Comparison of ENCODE assay signal across 8 cellular contexts in genomic region chr1:54489627-54490240, GRCh38. TPM values are rescaled to one million over a fixed set of nuclear protein-coding genes. Genes with fewer than 3 reads are reported as not detected.
A peak's percentile ranks its signal among the peaks of the same experiment; 100 is the strongest.
DNase-seq lines count a peak whose midpoint lies in the region; ATAC-seq and TF ChIP-seq lines count a peak whose summit lies in the region.

No MANE protein-coding gene starts in this region.

- no peaks in the 10 kb centered on the region for H3K9me3 ChIP-seq in body of pancreas

- peak overlapping the region; percentile 95 for H3K4me2 ChIP-seq in KMS-11

- peak overlapping the region; percentile 95 for H3K9ac ChIP-seq in KMS-11

- no peak for ATAC-seq in body of pancreas
- no peak for ATAC-seq in left lobe of liver

- TF ChIP-seq POLR2A in body of pancreas (IDR thresholded peaks at IDR 0.05): no peak

- no peaks in the 10 kb centered on the region for H3K36me3 Mint-ChIP-seq in nephron (ENCODE audit: low read depth)

- H3K36me3 ChIP-seq in KMS-11 (ENCODE audit: insufficient read depth) (no peaks in the 10 kb centered on the region), body of pancreas (replicated peaks in 1 of 2; ENCODE audit: insufficient read depth in 1 of 2, low read depth in 2 of 2) (no peaks in the 10 kb centered on the region)

- H3K4me1 ChIP-seq in KMS-11 (ENCODE audit: low read depth, poor library complexity, severe bottlenecking) (peaks cover 14% of the 10 kb centered on the region), body of pancreas (peaks cover 20% of the 10 kb centered on the region)

- TF ChIP-seq CTCF in C4-2B (conservative IDR thresholded peaks at IDR 0.05) (no peak; the same call in none of the 2 replicates), KMS-11 (conservative IDR thresholded peaks at IDR 0.05; ENCODE audit: low read depth, low read length) (peak; percentile 68), body of pancreas (IDR thresholded peaks at IDR 0.05) (no peak), nephron (IDR thresholded peaks at IDR 0.05; ENCODE audit: unreplicated experiment in 3 of 3) (peak in 1 of 3 experiments; percentile 24)

- peak overlapping the region; percentile 73 for H3K27ac ChIP-seq in C4-2B
- H3K27ac ChIP-seq in KMS-11: no peak overlapping the region
- H3K27ac ChIP-seq in body of pancreas: peak overlapping the region in 3 of 4 donors; percentile 84 to 96 (median 94)

- H3K27me3 ChIP-seq in KMS-11 (ENCODE audit: insufficient read depth, low read depth) (no peaks in the 10 kb centered on the region), body of pancreas (no peaks in the 10 kb centered on the region)

- H2AFZ ChIP-seq in KMS-11 (ENCODE audit: low read depth): peak overlapping the region; percentile 98

- no peaks in the 10 kb centered on the region for H3K79me2 ChIP-seq in KMS-11 (ENCODE audit: insufficient read depth, low read depth)

- intact Hi-C loops in body of pancreas (cut with DNase I): loop anchor here (5.0 to 10.0 kb wide), 3 partner anchors 87 to 372 kb away; no protein-coding TSS in a partner anchor

- DNase-seq in body of pancreas (no peak), NCI-H524 treated with DMSO at 0.1 percent for 48 hours (lab: John Stamatoyannopoulos, UW) (no peak), germinal center (ENCODE audit: low spot score) (no peak), left lobe of liver (ENCODE audit: low spot score) (no peak), NCI-H128 (lab: John Stamatoyannopoulos, UW; ENCODE audit: unreplicated experiment) (no peak)

- H3K27ac Mint-ChIP-seq in nephron: peak overlapping the region; percentile 96 to 99 (median 99)

- no peak overlapping the region for H3K4me3 ChIP-seq in KMS-11 (IDR thresholded peaks at IDR 0.05; ENCODE audit: insufficient read depth, low read depth, low read length)
- H3K4me3 ChIP-seq in body of pancreas: peak overlapping the region in 1 of 2 donors; percentile 15

- WGBS in body of pancreas, 2 donors: 18 to 20% methylated on average over 7 to 9 of the region's 9 CpGs

- peak overlapping the region; percentile 69 to 99 (median 95) for H3K4me3 Mint-ChIP-seq in nephron

- peaks cover 44% of the 10 kb centered on the region for H3K4me1 Mint-ChIP-seq in nephron

- no peaks in the 10 kb centered on the region for H3K27me3 Mint-ChIP-seq in nephron (ENCODE audit: low read depth)

- no peaks in the 10 kb centered on the region for H3K9me3 Mint-ChIP-seq in nephron

- H4K20me1 ChIP-seq in KMS-11 (ENCODE audit: insufficient read depth): no peaks in the 10 kb centered on the region

RNA-seq across cellular contexts. Expression of gene ACOT11, which starts 58.3 kb away (rescaled TPM):
- total RNA-seq in body of pancreas (1 to 10 TPM; 3.9 to 6.3 TPM), left lobe of liver (1.5 TPM)
